ENCODE assay signal across 1 cellular context in genomic region chr20:44959896-44960852, GRCh38.
TF ChIP-seq lines count a peak whose summit lies in the region.

A gene with protein sequence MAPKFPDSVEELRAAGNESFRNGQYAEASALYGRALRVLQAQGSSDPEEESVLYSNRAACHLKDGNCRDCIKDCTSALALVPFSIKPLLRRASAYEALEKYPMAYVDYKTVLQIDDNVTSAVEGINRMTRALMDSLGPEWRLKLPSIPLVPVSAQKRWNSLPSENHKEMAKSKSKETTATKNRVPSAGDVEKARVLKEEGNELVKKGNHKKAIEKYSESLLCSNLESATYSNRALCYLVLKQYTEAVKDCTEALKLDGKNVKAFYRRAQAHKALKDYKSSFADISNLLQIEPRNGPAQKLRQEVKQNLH (minus strand): TSS chr20:44960397. CDS start chr20:44960333, 64 bp downstream.

TF ChIP-seq in K562, 482 proteins besides CTCF, POLR2A, EP300 and RAD21 (continued from another document and continues in another):
- TF ChIP-seq AFF1 (IDR thresholded peaks at IDR 0.05; ENCODE audit: low read depth in 1 of 2, partially characterized antibody in 2 of 2), result no peak
- no peak for TF ChIP-seq HOMEZ (CRISPR knock-in tag; IDR thresholded peaks at IDR 0.05)
- no peak for TF ChIP-seq ZNF197 (CRISPR knock-in tag; IDR thresholded peaks at IDR 0.05; ENCODE audit: low read depth)
- TF ChIP-seq PBX2 (CRISPR knock-in tag; IDR thresholded peaks at IDR 0.05; ENCODE audit: low read depth), result no peak
- no peak for TF ChIP-seq PBX2 (tag; conservative IDR thresholded peaks at IDR 0.05; ENCODE audit: low read depth)
- no peak for TF ChIP-seq KLF6 (CRISPR knock-in tag; IDR thresholded peaks at IDR 0.05; ENCODE audit: borderline replicate concordance)
- no peak for TF ChIP-seq ZBTB40 (IDR thresholded peaks at IDR 0.05)
- no peak for TF ChIP-seq ZBTB40 (CRISPR knock-in tag; IDR thresholded peaks at IDR 0.05)
- TF ChIP-seq, protein P1, sequence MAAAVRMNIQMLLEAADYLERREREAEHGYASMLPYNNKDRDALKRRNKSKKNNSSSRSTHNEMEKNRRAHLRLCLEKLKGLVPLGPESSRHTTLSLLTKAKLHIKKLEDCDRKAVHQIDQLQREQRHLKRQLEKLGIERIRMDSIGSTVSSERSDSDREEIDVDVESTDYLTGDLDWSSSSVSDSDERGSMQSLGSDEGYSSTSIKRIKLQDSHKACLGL (CRISPR knock-in tag; IDR thresholded peaks at IDR 0.05; ENCODE audit: borderline replicate concordance, poor library complexity, severe bottlenecking), result no peak
- no peak for TF ChIP-seq RBM15 (IDR thresholded peaks at IDR 0.05; ENCODE audit: insufficient read depth, low read length)
- TF ChIP-seq NR1H2 (CRISPR knock-in tag; IDR thresholded peaks at IDR 0.05), result no peak
- no peak for TF ChIP-seq SMARCB1 (IDR thresholded peaks at IDR 0.05; ENCODE audit: insufficient read length, low read depth)
- no peak for TF ChIP-seq HBP1 (CRISPR knock-in tag; IDR thresholded peaks at IDR 0.05)
- 0 out of 2 replicates have a peak, but pooled peaks have one; percentile 34 for TF ChIP-seq KLF13 (tag; IDR thresholded peaks at IDR 0.05; ENCODE audit: borderline replicate concordance, low read depth)
- peak; percentile 78 for TF ChIP-seq HNRNPLL (IDR thresholded peaks at IDR 0.05; ENCODE audit: low read depth, low read length, poor library complexity, severe bottlenecking)
- no peak for TF ChIP-seq ZNF561 (CRISPR knock-in tag; conservative IDR thresholded peaks at IDR 0.05)
- 0 out of 2 replicates have a peak, but pooled peaks have one; percentile 63 for TF ChIP-seq ETS1 (conservative IDR thresholded peaks at IDR 0.05; ENCODE audit: control insufficient read depth, low read depth, low read length)
- no peak for TF ChIP-seq ZNF184 (CRISPR knock-in tag; IDR thresholded peaks at IDR 0.05)
- TF ChIP-seq THAP7 (CRISPR knock-in tag; IDR thresholded peaks at IDR 0.05), result no peak
- no peak for TF ChIP-seq HMG20A (CRISPR knock-in tag; conservative IDR thresholded peaks at IDR 0.05)
- peak; percentile 96 to 97 for TF ChIP-seq NRF1 (conservative IDR thresholded peaks at IDR 0.05 in 1 of 2, IDR thresholded peaks at IDR 0.05 in 1 of 2)
